13 cellular contexts compared by ENCODE assay signal in genomic region chr16:71474864-71475263, GRCh38.
DNase-seq lines count a peak whose midpoint lies in the region; FAIRE-seq and TF ChIP-seq lines count a peak whose summit lies in the region.
"Had no signal": no experiment of that assay in that cellular context is flagged by ENCODE, and none has a peak within 500 bp of the region (broad histone marks: within the 10 kb centered on the region; RNA-seq: fewer than 3 reads in every experiment).

No MANE protein-coding gene starts in this region.

- CTCF ChIA-PET in AG04449 (lab: Yijun Ruan, JAX): interaction anchor here (0.7 to 5.0 kb wide), 8 partner anchors 12 to 64 kb away, joined by 3 to 20 read pairs (median 6); partner anchors contain the start of gene ZNF23

- peak; percentile 97 for FAIRE-seq in HTR-8/SVneo (lab: Jason Lieb, UNC)

- TF ChIP-seq CTCF in AG04449 (IDR thresholded peaks at IDR 0.05; ENCODE audit: insufficient read depth, low read length, missing control alignments) (no peak), astrocyte of the cerebellum (IDR thresholded peaks at IDR 0.05; ENCODE audit: low read depth, low read length, missing control alignments) (no peak)

- H3K4me3 ChIP-seq in AG04449 (ENCODE audit: low read depth, low read length) (no peak overlapping the region), astrocyte of the cerebellum (ENCODE audit: low read depth, low read length) (no peak overlapping the region)
- H3K4me3 ChIP-seq: gastroesophageal sphincter had no signal

- in situ Hi-C loops in astrocyte of the cerebellum (cut with HindIII; ENCODE audit: low sequenced_read_pairs): no loop called here

- POLR2A ChIA-PET in AG04449 (lab: Yijun Ruan, JAX): interaction anchor here (1.5 to 2.3 kb wide), 3 partner anchors 9 to 15 kb away, joined by 6 to 11 read pairs (median 10); partner anchors contain the start of gene ZNF23

- DNase-seq in AG04449 (ENCODE audit: low read depth, low spot score) (peak; percentile 79), HTR-8/SVneo (ENCODE audit: insufficient read length, low spot score) (peak; percentile 78), astrocyte of the cerebellum (ENCODE audit: low read depth) (peak; percentile 46), foreskin melanocyte (peak; percentile 19), UCSD-AML1 (lab: John Stamatoyannopoulos, UW; ENCODE audit: unreplicated experiment) (no peak), SKM-1 treated with dmso at 0.1 percent for 144 hours (lab: John Stamatoyannopoulos, UW; ENCODE audit: unreplicated experiment) (no peak), NCI-H446 treated with DMSO at 0.1 percent for 48 hours (lab: John Stamatoyannopoulos, UW) (no peak)
- DNase-seq in stimulated activated CD4-positive, alpha-beta T cell treated with anti-CD3 and anti-CD28 coated beads, Interleukin-1b, Interleukin-23, amount 100 ng/mL, for 48 hours: no peak
- DNase-seq: activated CD4-positive, alpha-beta T cell treated with anti-CD3 and anti-CD28 coated beads for 48 hours; AML-193; NCI-H1048; NCI-H69 had no signal

Comparison
In these comparisons a context has a peak if more than half of its experiments do, and no peak if none do; other contexts are left out.
1. DNase-seq: peak in AG04449 (single experiment), HTR-8/SVneo (single experiment), astrocyte of the cerebellum (single experiment) and foreskin melanocyte (single experiment); none in stimulated activated CD4-positive, alpha-beta T cell treated with anti-CD3 and anti-CD28 coated beads, Interleukin-1b, Interleukin-23, amount 100 ng/mL, for 48 hours (single experiment), UCSD-AML1 (single experiment), SKM-1 treated with dmso at 0.1 percent for 144 hours (single experiment) and NCI-H446 treated with DMSO at 0.1 percent for 48 hours (single experiment).